ENCODE assay signal across 1 cellular context in genomic region chr9:212265-212664, GRCh38.
TF ChIP-seq lines count a peak whose summit lies in the region.

No MANE protein-coding gene starts in this region.

TF ChIP-seq in HepG2, 621 proteins besides CTCF, POLR2A, EP300 and RAD21:
- TF ChIP-seq STAG1 (CRISPR knock-in tag; IDR thresholded peaks at IDR 0.05) (no peak), AHR (CRISPR knock-in tag; IDR thresholded peaks at IDR 0.05) (no peak), ZNF672 (CRISPR knock-in tag; IDR thresholded peaks at IDR 0.05) (no peak), ZNF576 (CRISPR knock-in tag; IDR thresholded peaks at IDR 0.05) (no peak), ISL2 (CRISPR knock-in tag; IDR thresholded peaks at IDR 0.05) (no peak), NCOR1 (IDR thresholded peaks at IDR 0.05; ENCODE audit: borderline replicate concordance, low read length) (no peak), ZNF549 (CRISPR knock-in tag; IDR thresholded peaks at IDR 0.05) (no peak), ZNF629 (CRISPR knock-in tag; conservative IDR thresholded peaks at IDR 0.05) (no peak)
